In genomic region chr14:80941241-80942157, GRCh38 we compare ENCODE assay signal across 8 cellular contexts. TPM values are rescaled to one million over a fixed set of nuclear protein-coding genes. Genes with fewer than 3 reads are reported as not detected.
DNase-seq lines count a peak whose midpoint lies in the region; ATAC-seq lines count a peak whose summit lies in the region.

CEP128 (minus strand) TSS chr14:80941738.

- POLR2A ChIA-PET in activated CD4-positive, alpha-beta T cell treated with anti-CD3 and anti-CD28 coated beads, Interleukin-2, amount 10 ng/mL, durations not matched to agents 7 days and 5 days (lab: Charles Lee): no interaction called here

- H3K27ac ChIP-seq in BLaER1 treated with 17β-estradiol and CSF1 and Interleukin-3, amounts not matched to agents 10 nM and 100 nM: peak within 1 kb of the TSS; percentile 54 to 88 (median 84); a peak in 21 of 22 replicates

- peak within 1 kb of the TSS; percentile 91 for H3K4me3 Mint-ChIP-seq in activated CD4-positive, alpha-beta T cell treated with anti-CD3 and anti-CD28 coated beads, Interleukin-2, amount 10 ng/mL, durations not matched to agents 7 days and 5 days

- peaks cover 4% of the 10 kb centered on the region for H3K36me3 Mint-ChIP-seq in activated CD4-positive, alpha-beta T cell treated with anti-CD3 and anti-CD28 coated beads, Interleukin-2, amount 10 ng/mL, durations not matched to agents 7 days and 5 days (ENCODE audit: low read depth)

- no peaks in the 10 kb centered on the region for H3K27me3 Mint-ChIP-seq in activated CD4-positive, alpha-beta T cell treated with anti-CD3 and anti-CD28 coated beads, Interleukin-2, amount 10 ng/mL, durations not matched to agents 7 days and 5 days

- no peaks in the 10 kb centered on the region for H3K27me3 ChIP-seq in BLaER1 treated with 17β-estradiol and CSF1 and Interleukin-3, amounts not matched to agents 10 nM and 100 nM

- CTCF ChIA-PET in activated CD4-positive, alpha-beta T cell treated with anti-CD3 and anti-CD28 coated beads, Interleukin-2, amount 10 ng/mL, durations not matched to agents 7 days and 5 days (lab: Charles Lee): interaction anchor here (0.6 to 4.0 kb wide), 6 partner anchors 11 to 251 kb away, joined by 3 to 19 read pairs (median 4); partner anchors contain the start of gene TSHR

- peak; percentile 97 for ATAC-seq in GM19328 (IDR thresholded peaks at IDR 0.05; ENCODE audit: unreplicated experiment)
- peak; percentile 96 for ATAC-seq in HG03469 (IDR thresholded peaks at IDR 0.05; ENCODE audit: unreplicated experiment)

- peak within 1 kb of the TSS; percentile 87 for H3K27ac Mint-ChIP-seq in activated CD4-positive, alpha-beta T cell treated with anti-CD3 and anti-CD28 coated beads, Interleukin-2, amount 10 ng/mL, durations not matched to agents 7 days and 5 days

- H3K4me3 ChIP-seq in BLaER1 treated with 17β-estradiol and CSF1 and Interleukin-3, amounts not matched to agents 10 nM and 100 nM: peak within 1 kb of the TSS; percentile 74 to 93 (median 82)

- no peaks in the 10 kb centered on the region for H4K20me1 ChIP-seq in BLaER1 treated with 17β-estradiol and CSF1 and Interleukin-3, amounts not matched to agents 10 nM and 100 nM

- H3K9me3 ChIP-seq in BLaER1 treated with 17β-estradiol and CSF1 and Interleukin-3, amounts not matched to agents 10 nM and 100 nM (replicated peaks in 1 of 11): no peaks in the 10 kb centered on the region

- H3K9me3 Mint-ChIP-seq in activated CD4-positive, alpha-beta T cell treated with anti-CD3 and anti-CD28 coated beads, Interleukin-2, amount 10 ng/mL, durations not matched to agents 7 days and 5 days: peaks cover 14% of the 10 kb centered on the region

- peaks cover 20 to 32% (median 30%) of the 10 kb centered on the region in 10 experiments for H3K4me1 ChIP-seq in BLaER1 treated with 17β-estradiol and CSF1 and Interleukin-3, amounts not matched to agents 10 nM and 100 nM

- DNase-seq in NCI-H526 (lab: John Stamatoyannopoulos, UW) (peak; percentile 96 to 98), cortex of kidney (lab: John Stamatoyannopoulos, UW) (peak; percentile 13), left kidney (ENCODE audit: low read depth, low spot score) (peak; percentile 99)
- peak; percentile 91 for DNase-seq in activated CD4-positive, alpha-beta T cell treated with anti-CD3 and anti-CD28 coated beads, Interleukin-2, amount 10 ng/mL, durations not matched to agents 7 days and 5 days
- DNase-seq in stimulated activated CD4-positive, alpha-beta T cell treated with anti-CD3 and anti-CD28 coated beads, Interleukin-1b, Interleukin-23, amount 100 ng/mL, for 48 hours: peak; percentile 90

- peak within 1 kb of the TSS; percentile 76 to 88 (median 83) for H3K9ac ChIP-seq in BLaER1 treated with 17β-estradiol and CSF1 and Interleukin-3, amounts not matched to agents 10 nM and 100 nM

- H3K36me3 ChIP-seq in BLaER1 treated with 17β-estradiol and CSF1 and Interleukin-3, amounts not matched to agents 10 nM and 100 nM: peaks cover 0 to 31% (median 12%) of the 10 kb centered on the region in 11 experiments; a peak in 13 of 22 replicates

- H3K4me2 ChIP-seq in BLaER1 treated with 17β-estradiol and CSF1 and Interleukin-3, amounts not matched to agents 10 nM and 100 nM: peak within 1 kb of the TSS; percentile 81 to 98 (median 92)

- peaks cover 37% of the 10 kb centered on the region for H3K4me1 Mint-ChIP-seq in activated CD4-positive, alpha-beta T cell treated with anti-CD3 and anti-CD28 coated beads, Interleukin-2, amount 10 ng/mL, durations not matched to agents 7 days and 5 days

RNA-seq across cellular contexts. Expression of gene CEP128, which starts in this region (rescaled TPM):
- total RNA-seq in activated CD4-positive, alpha-beta T cell treated with anti-CD3 and anti-CD28 coated beads, Interleukin-2, amount 10 ng/mL, durations not matched to agents 7 days and 5 days: 10 to 100 TPM; 27.4 to 35.8 TPM

Comparison
In these comparisons a context has a peak if more than half of its experiments do, and no peak if none do; other contexts are left out.
1. Peak in every context shown above with its lines: DNase-seq, ATAC-seq, H3K4me3 ChIP-seq and H3K27ac ChIP-seq.
2. DNase-seq: peak in every context shown above with its lines; median percentile 99 in left kidney; 97 in NCI-H526; 91 in activated CD4-positive, alpha-beta T cell treated with anti-CD3 and anti-CD28 coated beads, Interleukin-2, amount 10 ng/mL, durations not matched to agents 7 days and 5 days; 90 in stimulated activated CD4-positive, alpha-beta T cell treated with anti-CD3 and anti-CD28 coated beads, Interleukin-1b, Interleukin-23, amount 100 ng/mL, for 48 hours; 13 in cortex of kidney.